Comparison of ENCODE assay signal across 18 cellular contexts in the genomic region with DNA sequence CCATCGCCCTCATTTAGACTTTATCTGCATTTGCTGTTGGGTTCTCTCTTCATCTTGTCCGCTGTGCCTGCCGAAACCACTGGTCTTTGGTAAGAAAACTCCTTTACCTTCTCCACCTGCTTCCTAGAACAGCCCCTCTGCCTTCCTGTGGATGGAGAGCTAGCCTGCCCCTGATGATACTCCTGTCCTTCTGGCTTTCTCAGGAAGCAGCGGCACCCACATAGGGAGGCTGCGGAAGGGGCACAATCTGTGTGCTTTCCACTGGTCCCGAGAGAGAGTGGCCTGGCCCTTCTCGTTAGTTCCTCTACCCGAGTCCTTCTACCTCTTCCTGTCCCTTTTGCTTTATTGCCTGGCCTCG.
DNase-seq lines count a peak whose midpoint lies in the region; ATAC-seq and TF ChIP-seq lines count a peak whose summit lies in the region.
"Had no signal": no experiment of that assay in that cellular context is flagged by ENCODE, and none has a peak within 500 bp of the region (broad histone marks: within the 10 kb centered on the region; RNA-seq: fewer than 3 reads in every experiment).

No MANE protein-coding gene starts in this region.

- intact Hi-C loops in psoas muscle (cut with DNase I), result no loop called here

- ATAC-seq in WTC11, result no peak
- no peak for ATAC-seq in psoas muscle
- no peak for ATAC-seq in stimulated activated naive CD8-positive, alpha-beta T cell treated with anti-CD3 and anti-CD28 coated beads, Interleukin-15, Interleukin-2, amounts not matched to agents 100 U/mL and 50 U/mL, for 24 hours
- ATAC-seq in HG03280 (IDR thresholded peaks at IDR 0.05; ENCODE audit: unreplicated experiment), result no peak
- ATAC-seq: lower lobe of right lung, pancreas had no signal

- H3K9me3 ChIP-seq in CD8-positive, alpha-beta memory T cell (ENCODE audit: low read length), result no peaks in the 10 kb centered on the region
- no peaks in the 10 kb centered on the region for H3K9me3 ChIP-seq in psoas muscle
- H3K9me3 ChIP-seq: lower lobe of right lung, pancreas had no signal

- TF ChIP-seq CTCF in WTC11 (IDR thresholded peaks at IDR 0.05) (no peak), glutamatergic neuron (IDR thresholded peaks at IDR 0.05; ENCODE audit: partially characterized antibody, unreplicated experiment) (no peak), psoas muscle (IDR thresholded peaks at IDR 0.05) (no peak)

- peaks cover 4% of the 10 kb centered on the region for H3K4me1 ChIP-seq in CD8-positive, alpha-beta memory T cell (ENCODE audit: insufficient read depth, low read length)
- peaks cover 78% of the 10 kb centered on the region for H3K4me1 ChIP-seq in psoas muscle

- peaks cover 0 to 6% of the 10 kb centered on the region in 2 donors for H3K27me3 Mint-ChIP-seq in CD8-positive, alpha-beta memory T cell
- H3K27me3 Mint-ChIP-seq in WTC11 (ENCODE audit: low read depth) (no peaks in the 10 kb centered on the region), glutamatergic neuron (ENCODE audit: unreplicated experiment) (peaks cover 5% of the 10 kb centered on the region)
- H3K27me3 Mint-ChIP-seq: stimulated activated naive CD8-positive, alpha-beta T cell treated with anti-CD3 and anti-CD28 coated beads, Interleukin-15, Interleukin-2, amounts not matched to agents 100 ng/mL and 50 ng/mL, for 24 hours had no signal

- H3K4me3 Mint-ChIP-seq in CD8-positive, alpha-beta memory T cell, result no peak overlapping the region
- no peak overlapping the region for H3K4me3 Mint-ChIP-seq in WTC11
- H3K4me3 Mint-ChIP-seq in glutamatergic neuron (ENCODE audit: unreplicated experiment), result peak overlapping the region; percentile 65
- H3K4me3 Mint-ChIP-seq: stimulated activated naive CD8-positive, alpha-beta T cell treated with anti-CD3 and anti-CD28 coated beads, Interleukin-15, Interleukin-2, amounts not matched to agents 100 ng/mL and 50 ng/mL, for 24 hours had no signal

- 71 to 85% (median 80%) methylated on average over 9 of the region's 9 CpGs for WGBS in psoas muscle, 3 donors

- peaks cover 0 to 64% (median 14%) of the 10 kb centered on the region in 3 donors for H3K36me3 Mint-ChIP-seq in CD8-positive, alpha-beta memory T cell
- H3K36me3 Mint-ChIP-seq in WTC11 (no peaks in the 10 kb centered on the region), glutamatergic neuron (ENCODE audit: unreplicated experiment) (no peaks in the 10 kb centered on the region)

- peak overlapping the region; percentile 30 to 88 (median 74) for H3K27ac Mint-ChIP-seq in CD8-positive, alpha-beta memory T cell
- H3K27ac Mint-ChIP-seq in WTC11 (peak overlapping the region; percentile 56), glutamatergic neuron (ENCODE audit: unreplicated experiment) (peak overlapping the region; percentile 82)

- H3K27me3 ChIP-seq in CD8-positive, alpha-beta memory T cell (ENCODE audit: insufficient read depth, low read length, poor library complexity, severe bottlenecking), result no peaks in the 10 kb centered on the region
- H3K27me3 ChIP-seq in psoas muscle (ENCODE audit: insufficient read depth in 3 of 3, low read length in 2 of 3), result no peaks in the 10 kb centered on the region
- H3K27me3 ChIP-seq: dorsolateral prefrontal cortex, pancreas had no signal

- CTCF ChIA-PET in CD8-positive, alpha-beta memory T cell (lab: Charles Lee), result no interaction called here
- CTCF ChIA-PET in WTC11 (lab: Charles Lee), result interaction anchor here (1.1 kb wide), 1 partner anchor 13 kb away, joined by 3 read pairs; no protein-coding TSS in a partner anchor

- no peak for DNase-seq in CD8-positive, alpha-beta memory T cell
- no peak for DNase-seq in WTC11 (ENCODE audit: low spot score)
- DNase-seq in glutamatergic neuron, result no peak
- DNase-seq in psoas muscle, result no peak
- DNase-seq in stimulated activated naive CD8-positive, alpha-beta T cell treated with anti-CD3 and anti-CD28 coated beads, Interleukin-15, Interleukin-2, amounts not matched to agents 100 U/mL and 50 U/mL, for 24 hours, result no peak
- no peak for DNase-seq in NCI-H2171 (lab: John Stamatoyannopoulos, UW)
- no peak for DNase-seq in hepatic stellate cell (ENCODE audit: low spot score)
- DNase-seq: dorsolateral prefrontal cortex, GOT3, lower lobe of right lung, MM.1S, NCI-H2029 treated with DMSO at 0.1 percent for 48 hours, NCI-H774 had no signal

- peaks cover 0 to 2% (median 0%) of the 10 kb centered on the region in 5 donors for H3K9me3 Mint-ChIP-seq in CD8-positive, alpha-beta memory T cell
- no peaks in the 10 kb centered on the region for H3K9me3 Mint-ChIP-seq in WTC11
- H3K9me3 Mint-ChIP-seq in glutamatergic neuron (ENCODE audit: unreplicated experiment), result peaks cover 9% of the 10 kb centered on the region
- H3K9me3 Mint-ChIP-seq: stimulated activated naive CD8-positive, alpha-beta T cell treated with anti-CD3 and anti-CD28 coated beads, Interleukin-15, Interleukin-2, amounts not matched to agents 100 ng/mL and 50 ng/mL, for 24 hours had no signal

- H3K36me3 ChIP-seq in CD8-positive, alpha-beta memory T cell (ENCODE audit: insufficient read depth, low read length), result no peaks in the 10 kb centered on the region
- peaks cover 0 to 12% of the 10 kb centered on the region in 2 donors for H3K36me3 ChIP-seq in psoas muscle (ENCODE audit: insufficient read depth in 1 of 2, low read depth in 1 of 2)
- H3K36me3 ChIP-seq: pancreas had no signal

- no peak overlapping the region for H3K27ac ChIP-seq in CD8-positive, alpha-beta memory T cell (ENCODE audit: low read depth, low read length)
- peak overlapping the region; percentile 86 for H3K27ac ChIP-seq in psoas muscle
- H3K27ac ChIP-seq: C4-2B, dorsolateral prefrontal cortex, lower lobe of right lung, pancreas had no signal

- H3K4me1 Mint-ChIP-seq in CD8-positive, alpha-beta memory T cell, result peaks cover 66 to 94% (median 90%) of the 10 kb centered on the region in 3 donors
- H3K4me1 Mint-ChIP-seq in WTC11 (peaks cover 60% of the 10 kb centered on the region), glutamatergic neuron (ENCODE audit: low read depth, unreplicated experiment) (peaks cover 80% of the 10 kb centered on the region)

- no peak overlapping the region for H3K4me3 ChIP-seq in CD8-positive, alpha-beta memory T cell (ENCODE audit: low read length)
- no peak overlapping the region for H3K4me3 ChIP-seq in psoas muscle
- H3K4me3 ChIP-seq: dorsolateral prefrontal cortex, lower lobe of right lung, pancreas, smooth muscle cell had no signal

- POLR2A ChIA-PET in CD8-positive, alpha-beta memory T cell (lab: Charles Lee), result no interaction called here
- POLR2A ChIA-PET in WTC11 (lab: Charles Lee), result no interaction called here

TF ChIP-seq in WTC11, 78 proteins besides CTCF, POLR2A, EP300 and RAD21:
- TF ChIP-seq NFE2L1 (CRISPR knock-in tag; IDR thresholded peaks at IDR 0.05) (no peak), ZNF263 (CRISPR knock-in tag; IDR thresholded peaks at IDR 0.05; ENCODE audit: low read depth) (no peak), ESRRA (CRISPR knock-in tag; IDR thresholded peaks at IDR 0.05; ENCODE audit: borderline replicate concordance) (no peak)
- TF ChIP-seq, protein P1, sequence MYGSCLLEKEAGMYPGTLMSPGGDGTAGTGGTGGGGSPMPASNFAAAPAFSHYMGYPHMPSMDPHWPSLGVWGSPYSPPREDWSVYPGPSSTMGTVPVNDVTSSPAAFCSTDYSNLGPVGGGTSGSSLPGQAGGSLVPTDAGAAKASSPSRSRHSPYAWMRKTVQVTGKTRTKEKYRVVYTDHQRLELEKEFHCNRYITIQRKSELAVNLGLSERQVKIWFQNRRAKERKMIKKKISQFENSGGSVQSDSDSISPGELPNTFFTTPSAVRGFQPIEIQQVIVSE (CRISPR knock-in tag; IDR thresholded peaks at IDR 0.05; ENCODE audit: borderline replicate concordance), result no peak
